18 cellular contexts compared by ENCODE assay signal in the genomic region with DNA sequence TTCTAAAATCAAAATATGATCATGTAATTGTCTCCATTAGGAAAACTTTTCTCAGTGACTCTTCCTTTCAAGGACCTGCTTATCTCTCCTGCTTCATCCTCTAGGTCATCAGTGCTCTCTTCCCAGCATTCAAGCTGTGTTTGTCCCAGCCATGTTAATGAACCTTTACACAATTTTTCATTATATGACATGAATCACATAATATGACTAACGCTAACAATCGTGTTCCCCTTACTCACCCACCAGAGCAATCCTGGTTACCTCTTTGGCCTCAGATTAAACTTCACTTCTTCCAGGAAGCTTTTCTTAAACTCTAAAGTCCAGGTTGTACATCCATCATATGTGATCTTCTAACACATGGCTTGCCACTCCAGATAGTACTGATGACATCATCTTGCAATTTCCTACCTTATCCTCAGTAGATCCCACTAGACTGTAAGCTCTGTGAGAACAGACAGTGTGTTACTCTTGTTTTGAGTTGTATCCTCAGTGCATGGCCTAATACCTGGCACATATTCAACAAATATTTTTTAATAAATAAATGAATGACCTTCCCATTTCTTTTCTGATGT.
DNase-seq lines count a peak whose midpoint lies in the region; ATAC-seq and TF ChIP-seq lines count a peak whose summit lies in the region.
"Had no signal": no experiment of that assay in that cellular context is flagged by ENCODE, and none has a peak within 500 bp of the region (broad histone marks: within the 10 kb centered on the region; RNA-seq: fewer than 3 reads in every experiment).

No MANE protein-coding gene starts in this region.

- H3K9me3 ChIP-seq in GM23248 (ENCODE audit: low read depth) (no peaks in the 10 kb centered on the region), IMR-90 (ENCODE audit: control insufficient read depth, insufficient read depth, low read length) (no peaks in the 10 kb centered on the region), HAP-1 (no peaks in the 10 kb centered on the region; the same call in 1 of the 2 replicates)
- H3K9me3 ChIP-seq: A549, BE2C had no signal

- H3K27me3 ChIP-seq in GM23248 (replicated peaks; ENCODE audit: insufficient read depth) (no peaks in the 10 kb centered on the region), IMR-90 (ENCODE audit: control insufficient read depth, insufficient read depth, low read length) (no peaks in the 10 kb centered on the region), HAP-1 (ENCODE audit: low read depth) (no peaks in the 10 kb centered on the region)
- H3K27me3 ChIP-seq: BE2C had no signal

- no peak overlapping the region for H2BK120ac ChIP-seq in IMR-90 (ENCODE audit: low read depth, low read length)

- H2AK9ac ChIP-seq in IMR-90 (replicated peaks; ENCODE audit: low read depth, low read length, poor library complexity): no peak overlapping the region

- H4K5ac ChIP-seq in IMR-90 (ENCODE audit: low read depth, low read length): no peak overlapping the region

- TF ChIP-seq RAD21 in IMR-90 (IDR thresholded peaks at IDR 0.05; ENCODE audit: low read length): no peak

- no peak overlapping the region for H3K14ac ChIP-seq in IMR-90 (replicated peaks; ENCODE audit: low read depth, low read length)

- WGBS in GM23248 (ENCODE audit: low coverage in 1 of 2, low lambda C conversion rate in 2 of 2, missing lambda C conversion rate in 2 of 2), 2 experiments: 36 to 38% methylated on average over 2 of the region's 2 CpGs
- WGBS in IMR-90 (ENCODE audit: extremely low coverage in 2 of 2, insufficient read length in 1 of 2), 2 experiments: 60% methylated on average over 2 of the region's 2 CpGs; no CpG with 5 or more reads in 1 of the 2 experiments

- H4K91ac ChIP-seq in IMR-90 (ENCODE audit: insufficient read depth, low read depth, low read length): no peak overlapping the region

- no peak overlapping the region for H3K9ac ChIP-seq in GM23248
- H3K9ac ChIP-seq in IMR-90 (ENCODE audit: low read depth, low read length): no peak overlapping the region

- H3K56ac ChIP-seq in IMR-90 (ENCODE audit: extremely low read depth, insufficient read depth, low read length): no peak overlapping the region

- H2BK5ac ChIP-seq in IMR-90 (ENCODE audit: low read depth, low read length, poor library complexity, severe bottlenecking): no peak overlapping the region

- H3K4me1 ChIP-seq in GM23248 (ENCODE audit: insufficient read depth) (0 out of 2 replicates have a peak, but pooled peaks cover 4% of the 10 kb centered on the region), IMR-90 (ENCODE audit: control insufficient read depth, insufficient read depth, low read length) (peaks cover 2% of the 10 kb centered on the region; the same call in 1 of the 2 replicates), HAP-1 (no peaks in the 10 kb centered on the region)
- H3K4me1 ChIP-seq: A549, BE2C had no signal

- POLR2A ChIA-PET in IMR-90 (lab: Charles Lee; ENCODE audit: unreplicated experiment): no interaction called here

- H3K9me2 ChIP-seq in GM23248 (ENCODE audit: insufficient read depth): no peaks in the 10 kb centered on the region

- intact Hi-C loops in IMR-90 (cut with micrococcal nuclease): no loop called here

- H2AFZ ChIP-seq in GM23248: no peak overlapping the region
- no peak overlapping the region for H2AFZ ChIP-seq in IMR-90 (replicated peaks; ENCODE audit: low read length, poor library complexity)

- ATAC-seq in IMR-90 (ENCODE audit: low read depth): no peak
- no peak for ATAC-seq in activated CD4-positive, CD25-positive, alpha-beta regulatory T cell treated with anti-CD3 and anti-CD28 coated beads, Interleukin-2, amount 50 U/mL, for 24 hours
- ATAC-seq: A549 had no signal

- no peaks in the 10 kb centered on the region for H3K79me2 ChIP-seq in GM23248 (ENCODE audit: insufficient read depth)

- H3K27ac ChIP-seq in GM23248 (no peak overlapping the region), IMR-90 (ENCODE audit: insufficient read depth, low read length) (no peak overlapping the region)
- H3K27ac ChIP-seq: A549, C4-2B, HL-60 had no signal

- H2BK20ac ChIP-seq in IMR-90 (ENCODE audit: low read depth, low read length): no peak overlapping the region

- TF ChIP-seq CTCF in IMR-90 (conservative IDR thresholded peaks at IDR 0.05; ENCODE audit: low read depth, low read length) (no peak), fibroblast of mammary gland (conservative IDR thresholded peaks at IDR 0.05; ENCODE audit: control insufficient read depth, insufficient read depth, low read depth, low read length) (no peak)

- no peaks in the 10 kb centered on the region for H3F3A ChIP-seq in GM23248 (ENCODE audit: insufficient read depth)

- dilution Hi-C loops in IMR-90 (cut with HindIII; ENCODE audit: low sequenced_read_pairs, unreplicated experiment): no loop called here

- H3K9me1 ChIP-seq in IMR-90 (ENCODE audit: insufficient read depth, low read length): no peaks in the 10 kb centered on the region

- CTCF ChIA-PET in IMR-90 (lab: Yijun Ruan, JAX): no interaction called here

- TF ChIP-seq POLR2A in IMR-90 (IDR thresholded peaks at IDR 0.05; ENCODE audit: low read depth, low read length): no peak

- H4K20me1 ChIP-seq in GM23248 (ENCODE audit: insufficient read depth) (no peaks in the 10 kb centered on the region), IMR-90 (ENCODE audit: insufficient read depth, low read length) (no peaks in the 10 kb centered on the region)

- H3K4me2 ChIP-seq in GM23248 (ENCODE audit: unreplicated experiment) (no peak overlapping the region), IMR-90 (ENCODE audit: low read depth, low read length) (no peak overlapping the region)
- H3K4me2 ChIP-seq: A549 had no signal

- BruUV-seq in IMR-90 (replicated peaks; lab: Mats Ljungman, UMichigan): no TSS peak

- in situ Hi-C loops in GM23248 (cut with MboI): no loop called here
- in situ Hi-C loops in IMR-90 (cut with MboI; ENCODE audit: low sequenced_read_pairs): no loop called here
- in situ Hi-C loops in HAP-1 (cut with MboI; ENCODE audit: low sequenced_read_pairs): no loop called here

- H3K4me3 ChIP-seq in GM23248 (no peak overlapping the region), IMR-90 (ENCODE audit: insufficient read depth, low read depth, low read length) (no peak overlapping the region), fibroblast of mammary gland (ENCODE audit: control insufficient read depth, low read depth, low read length) (no peak overlapping the region), HAP-1 (no peak overlapping the region)
- H3K4me3 ChIP-seq: A549 had no signal

- H2AK5ac ChIP-seq in IMR-90 (ENCODE audit: low read depth, low read length): no peak overlapping the region

- DNase-seq in GM23248: peak; percentile 26
- peak; percentile 8 for DNase-seq in IMR-90
- peak; percentile 37 for DNase-seq in amniotic epithelial cell (ENCODE audit: low read depth)
- DNase-seq in fibroblast of mammary gland (ENCODE audit: low read depth): peak; percentile 52
- no peak for DNase-seq in HAP-1 (ENCODE audit: low spot score in 2 of 2)
- no peak for DNase-seq in dedifferentiated amniotic fluid mesenchymal stem cell (ENCODE audit: extremely low spot score)
- DNase-seq: BE2C; CD4-positive, alpha-beta memory T cell; DMS79; EL; GDM1; GOT3; H9; HFFc6 had no signal

- H2BK15ac ChIP-seq in IMR-90 (ENCODE audit: low read depth, low read length): no peak overlapping the region

- no peak overlapping the region for H3K4ac ChIP-seq in IMR-90 (ENCODE audit: low read depth, low read length)

- no peak overlapping the region for H4K8ac ChIP-seq in IMR-90 (ENCODE audit: low read depth in 2 of 2, low read length in 2 of 2)

- H3K36me3 ChIP-seq in GM23248 (ENCODE audit: low read depth): no peaks in the 10 kb centered on the region
- H3K36me3 ChIP-seq in IMR-90 (ENCODE audit: control insufficient read depth, insufficient read depth, low read length): no peaks in the 10 kb centered on the region
- no peaks in the 10 kb centered on the region for H3K36me3 ChIP-seq in HAP-1 (replicated peaks)
- H3K36me3 ChIP-seq: BE2C had no signal

- H3K23ac ChIP-seq in IMR-90 (ENCODE audit: low read depth, low read length): no peak overlapping the region

- no peak overlapping the region for H3K18ac ChIP-seq in IMR-90 (ENCODE audit: low read depth, low read length)

- H3K79me1 ChIP-seq in IMR-90 (ENCODE audit: low read depth in 1 of 2, low read length in 2 of 2): no peaks in the 10 kb centered on the region

TF ChIP-seq in IMR-90, 13 proteins besides CTCF, POLR2A, EP300 and RAD21:
- TF ChIP-seq RCOR1 (IDR thresholded peaks at IDR 0.05; ENCODE audit: insufficient replicate concordance, low read length) (no peak), SMC3 (IDR thresholded peaks at IDR 0.05; ENCODE audit: low read depth, low read length) (no peak), USF2 (IDR thresholded peaks at IDR 0.05; ENCODE audit: low read depth, low read length) (no peak)

Comparison
In these comparisons a context has a peak if more than half of its experiments do, and no peak if none do; other contexts are left out.
1. DNase-seq: peak in GM23248 (single experiment), IMR-90 (single experiment), amniotic epithelial cell (single experiment) and fibroblast of mammary gland (single experiment); none in HAP-1 (0 of 2) and dedifferentiated amniotic fluid mesenchymal stem cell (single experiment).